Comparison of ENCODE assay signal across 8 cellular contexts in the genomic region with DNA sequence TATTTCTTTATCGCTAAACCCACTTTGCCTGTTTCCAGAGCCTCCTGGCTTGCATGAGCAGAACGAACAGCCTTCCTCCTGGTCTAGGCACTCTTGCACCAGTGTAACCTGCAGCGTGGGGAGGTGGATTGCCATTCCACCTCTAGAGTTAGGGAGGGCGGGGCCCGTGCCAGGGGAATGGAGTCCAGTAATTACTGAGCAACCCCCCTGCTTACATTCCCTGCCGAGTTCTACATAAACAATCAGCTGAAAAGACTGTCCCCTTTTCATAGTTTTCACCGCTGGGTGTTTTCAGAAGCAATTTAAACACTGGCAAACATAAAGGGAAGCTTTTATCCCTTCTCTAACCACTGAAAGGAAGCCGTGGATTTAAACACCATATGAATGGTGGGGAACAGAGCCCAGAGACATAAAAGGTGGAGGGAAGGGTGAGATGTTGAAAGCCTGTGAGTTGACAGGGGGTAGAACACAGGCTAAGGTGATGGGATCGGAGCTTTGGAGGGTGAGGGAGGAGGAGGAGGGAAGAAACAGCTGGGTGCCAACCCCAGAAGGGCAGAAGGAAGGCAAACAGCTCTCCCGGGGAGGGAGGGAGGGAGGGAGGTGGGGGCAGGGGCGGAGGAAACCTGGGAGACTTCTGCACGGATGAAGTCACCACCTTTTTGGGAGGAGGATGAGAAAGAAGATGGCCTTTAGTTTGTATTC.
DNase-seq lines count a peak whose midpoint lies in the region; ATAC-seq and TF ChIP-seq lines count a peak whose summit lies in the region.

No MANE protein-coding gene starts in this region.

- TF ChIP-seq CTCF in OCI-LY3 (IDR thresholded peaks at IDR 0.05; ENCODE audit: low read depth, low read length), result no peak
- TF ChIP-seq CTCF in smooth muscle cell (IDR thresholded peaks at IDR 0.05; ENCODE audit: borderline replicate concordance, insufficient read depth, poor library complexity, severe bottlenecking), result no peak

- H3K27ac ChIP-seq in OCI-LY3 (ENCODE audit: low read length) (peak overlapping the region; percentile 63), smooth muscle cell (ENCODE audit: low read depth) (peak overlapping the region; percentile 63)

- H3K4me3 ChIP-seq in OCI-LY3 (ENCODE audit: low read length) (peak overlapping the region; percentile 61), smooth muscle cell (no peak overlapping the region)

- no peak overlapping the region for H3K4me3 Mint-ChIP-seq in activated T-helper 2 cell treated with anti-CD3 and anti-CD28 coated beads, Interferon-gamma antibody, Interleukin-2, Interleukin-4, amounts not matched to agents 10 μg/mL and 5 μg/mL and 100 μg/mL, durations not matched to agents 14 hours and 24 hours and 36 hours (ENCODE audit: low read depth)

- no peak for ATAC-seq in GM18505 (IDR thresholded peaks at IDR 0.05; ENCODE audit: unreplicated experiment)

- no peaks in the 10 kb centered on the region for H3K9me3 ChIP-seq in OCI-LY3 (ENCODE audit: insufficient read depth, low read length)
- no peaks in the 10 kb centered on the region for H3K9me3 ChIP-seq in smooth muscle cell (replicated peaks; ENCODE audit: low read depth)

- H3K4me2 ChIP-seq in OCI-LY3 (ENCODE audit: low read length) (peak overlapping the region; percentile 80), smooth muscle cell (peak overlapping the region; percentile 71)

- peak overlapping the region; percentile 52 for H3K9ac ChIP-seq in OCI-LY3 (ENCODE audit: low read length)
- H3K9ac ChIP-seq in smooth muscle cell (ENCODE audit: low read depth), result no peak overlapping the region

- 21% methylated on average over 10 of the region's 12 CpGs for WGBS in smooth muscle cell (ENCODE audit: low lambda C conversion rate)

- no peak for TF ChIP-seq POLR2A in GM18505 (IDR thresholded peaks at IDR 0.05; ENCODE audit: borderline replicate concordance, extremely low read depth, insufficient read depth, insufficient read length)

- no peaks in the 10 kb centered on the region for H3K27me3 Mint-ChIP-seq in activated T-helper 2 cell treated with anti-CD3 and anti-CD28 coated beads, Interferon-gamma antibody, Interleukin-2, Interleukin-4, amounts not matched to agents 10 μg/mL and 5 μg/mL and 100 μg/mL, durations not matched to agents 14 hours and 24 hours and 36 hours (ENCODE audit: low read depth)

- H3F3A ChIP-seq in smooth muscle cell (ENCODE audit: low read depth), result peaks cover 26% of the 10 kb centered on the region

- H3K36me3 Mint-ChIP-seq in activated T-helper 2 cell treated with anti-CD3 and anti-CD28 coated beads, Interferon-gamma antibody, Interleukin-2, Interleukin-4, amounts not matched to agents 10 μg/mL and 5 μg/mL and 100 μg/mL, durations not matched to agents 14 hours and 24 hours and 36 hours (ENCODE audit: low read depth), result peaks cover 3% of the 10 kb centered on the region

- H4K20me1 ChIP-seq in OCI-LY3 (ENCODE audit: insufficient read depth, low read length) (no peaks in the 10 kb centered on the region), smooth muscle cell (ENCODE audit: low read depth) (no peaks in the 10 kb centered on the region)

- H3K27me3 ChIP-seq in OCI-LY3 (ENCODE audit: low read depth, low read length) (no peaks in the 10 kb centered on the region), smooth muscle cell (ENCODE audit: low read depth) (no peaks in the 10 kb centered on the region)

- H3K79me2 ChIP-seq in OCI-LY3 (ENCODE audit: low read length), result no peaks in the 10 kb centered on the region
- no peaks in the 10 kb centered on the region for H3K79me2 ChIP-seq in smooth muscle cell (ENCODE audit: low read depth)

- no peaks in the 10 kb centered on the region for H3K9me3 Mint-ChIP-seq in activated T-helper 2 cell treated with anti-CD3 and anti-CD28 coated beads, Interferon-gamma antibody, Interleukin-2, Interleukin-4, amounts not matched to agents 10 μg/mL and 5 μg/mL and 100 μg/mL, durations not matched to agents 14 hours and 24 hours and 36 hours

- intact Hi-C loops in activated T-helper 2 cell treated with anti-CD3 and anti-CD28 coated beads, Interferon-gamma antibody, Interleukin-2, Interleukin-4, amounts not matched to agents 10 μg/mL and 5 μg/mL and 100 μg/mL, durations not matched to agents 14 hours and 24 hours and 36 hours (cut with micrococcal nuclease), result no loop called here

- H3K27ac Mint-ChIP-seq in activated T-helper 2 cell treated with anti-CD3 and anti-CD28 coated beads, Interferon-gamma antibody, Interleukin-2, Interleukin-4, amounts not matched to agents 10 μg/mL and 5 μg/mL and 100 μg/mL, durations not matched to agents 14 hours and 24 hours and 36 hours, result no peak overlapping the region

- H3K4me1 Mint-ChIP-seq in activated T-helper 2 cell treated with anti-CD3 and anti-CD28 coated beads, Interferon-gamma antibody, Interleukin-2, Interleukin-4, amounts not matched to agents 10 μg/mL and 5 μg/mL and 100 μg/mL, durations not matched to agents 14 hours and 24 hours and 36 hours (ENCODE audit: low read depth), result peaks cover 53% of the 10 kb centered on the region

- H2AFZ ChIP-seq in OCI-LY3 (ENCODE audit: low read depth, low read length), result peak overlapping the region; percentile 76; the same call in 1 of the 2 replicates
- H2AFZ ChIP-seq in smooth muscle cell (ENCODE audit: low read depth), result peak overlapping the region; percentile 73

- H3K4me1 ChIP-seq in OCI-LY3 (ENCODE audit: low read length) (peaks cover 44% of the 10 kb centered on the region), smooth muscle cell (ENCODE audit: low read depth) (peaks cover 51% of the 10 kb centered on the region)

- peak; percentile 61 for DNase-seq in NCI-H2196 (lab: John Stamatoyannopoulos, UW; ENCODE audit: unreplicated experiment)
- DNase-seq in NCI-H2196 treated with DMSO at 0.1 percent for 48 hours (lab: John Stamatoyannopoulos, UW; ENCODE audit: unreplicated experiment), result no peak
- peak; percentile 67 for DNase-seq in foreskin melanocyte
- no peak for DNase-seq in smooth muscle cell (lab: John Stamatoyannopoulos, UW; ENCODE audit: unreplicated experiment)
- no peak for DNase-seq in activated naive CD4-positive, alpha-beta T cell treated with Interleukin-2 at 50 U/mL for 16 hours
- no peak for DNase-seq in activated T-helper 2 cell treated with anti-CD3 and anti-CD28 coated beads, Interferon-gamma antibody, Interleukin-2, Interleukin-4, amounts not matched to agents 10 μg/mL and 5 μg/mL and 100 μg/mL, durations not matched to agents 14 hours and 24 hours and 36 hours (ENCODE audit: low spot score)

- H3K36me3 ChIP-seq in OCI-LY3 (replicated peaks; ENCODE audit: low read depth, low read length), result no peaks in the 10 kb centered on the region
- H3K36me3 ChIP-seq in smooth muscle cell (ENCODE audit: low read depth), result no peaks in the 10 kb centered on the region

Comparison
In these comparisons a context has a peak if more than half of its experiments do, and no peak if none do; other contexts are left out.
1. DNase-seq: peak in NCI-H2196 (single experiment) and foreskin melanocyte (single experiment); none in NCI-H2196 treated with DMSO at 0.1 percent for 48 hours (single experiment), smooth muscle cell (single experiment), activated naive CD4-positive, alpha-beta T cell treated with Interleukin-2 at 50 U/mL for 16 hours (single experiment) and activated T-helper 2 cell treated with anti-CD3 and anti-CD28 coated beads, Interferon-gamma antibody, Interleukin-2, Interleukin-4, amounts not matched to agents 10 μg/mL and 5 μg/mL and 100 μg/mL, durations not matched to agents 14 hours and 24 hours and 36 hours (single experiment).